Comparison of ENCODE assay signal across 1 cellular context in genomic region chr21:42012763-42013329, GRCh38.
TF ChIP-seq lines count a peak whose summit lies in the region.

No MANE protein-coding gene starts in this region.

TF ChIP-seq in IMR-90, 13 proteins besides CTCF, POLR2A, EP300 and RAD21:
- no peak for TF ChIP-seq MAZ (IDR thresholded peaks at IDR 0.05; ENCODE audit: borderline replicate concordance, low read depth, low read length)
- TF ChIP-seq CEBPB (IDR thresholded peaks at IDR 0.05; ENCODE audit: low read depth, low read length) = no peak
- no peak for TF ChIP-seq CHD1 (IDR thresholded peaks at IDR 0.05; ENCODE audit: low read depth, low read length)
- no peak for TF ChIP-seq RCOR1 (IDR thresholded peaks at IDR 0.05; ENCODE audit: insufficient replicate concordance, low read length)
- no peak for TF ChIP-seq USF2 (IDR thresholded peaks at IDR 0.05; ENCODE audit: low read depth, low read length)
- no peak for TF ChIP-seq BHLHE40 (IDR thresholded peaks at IDR 0.05; ENCODE audit: low read depth, low read length)
- no peak for TF ChIP-seq MAFK (IDR thresholded peaks at IDR 0.05; ENCODE audit: low read depth, low read length)
- no peak for TF ChIP-seq MXI1 (IDR thresholded peaks at IDR 0.05; ENCODE audit: borderline replicate concordance, low read depth, low read length)
- TF ChIP-seq RFX5 (IDR thresholded peaks at IDR 0.05; ENCODE audit: low read depth, low read length) = no peak
- no peak for TF ChIP-seq NFE2L2 (IDR thresholded peaks at IDR 0.05; ENCODE audit: low read depth, low read length)
- no peak for TF ChIP-seq SMC3 (IDR thresholded peaks at IDR 0.05; ENCODE audit: low read depth, low read length)
- TF ChIP-seq FOS (IDR thresholded peaks at IDR 0.05; ENCODE audit: low read depth, low read length) = no peak
- no peak for TF ChIP-seq ELK1 (IDR thresholded peaks at IDR 0.05; ENCODE audit: borderline replicate concordance, low read depth, low read length)
